5 cellular contexts compared by ENCODE assay signal in genomic region chrX:150980186-150980585, GRCh38.
"Had no signal": no experiment of that assay in that cellular context is flagged by ENCODE, and none has a peak within 500 bp of the region (broad histone marks: within the 10 kb centered on the region; RNA-seq: fewer than 3 reads in every experiment).

No MANE protein-coding gene starts in this region.

- H3K4me3 ChIP-seq: GM23338 had no signal

- ATAC-seq: GM23338 had no signal

- DNase-seq: H9, HCEC 1CT, IMR-90, KBM-7 had no signal

- H3K27ac Mint-ChIP-seq: GM23338, H9 had no signal

- H3K4me3 Mint-ChIP-seq: GM23338, H9 had no signal
